In genomic region chr7:38451840-38452239, GRCh38 we compare ENCODE assay signal across 8 cellular contexts.
A peak's percentile ranks its signal among the peaks of the same experiment; 100 is the strongest.
DNase-seq lines count a peak whose midpoint lies in the region; ATAC-seq and TF ChIP-seq lines count a peak whose summit lies in the region.

No MANE protein-coding gene starts in this region.

- H3K27ac ChIP-seq in mammary epithelial cell (ENCODE audit: insufficient read depth, low read depth, low read length), result no peak overlapping the region

- no peaks in the 10 kb centered on the region for H3K36me3 ChIP-seq in mammary epithelial cell (ENCODE audit: insufficient read depth, low read length)

- peak in 1 of 2 donors; percentile 50 for TF ChIP-seq CTCF in mammary epithelial cell (conservative IDR thresholded peaks at IDR 0.05 in 1 of 2, IDR thresholded peaks at IDR 0.05 in 1 of 2; ENCODE audit: extremely low read depth in 1 of 2, insufficient read depth in 1 of 2, low read depth in 1 of 2, low read length in 2 of 2)

- H3K4me2 ChIP-seq in mammary epithelial cell (ENCODE audit: insufficient read depth, low read depth, low read length), result no peak overlapping the region

- CTCF ChIA-PET in mammary epithelial cell (lab: Charles Lee; ENCODE audit: low non-redundant PET), result no interaction called here

- BruUV-seq in mammary epithelial cell (replicated peaks; lab: Mats Ljungman, UMichigan), result no TSS peak

- in situ Hi-C loops in mammary epithelial cell (cut with MboI; ENCODE audit: low sequenced_read_pairs in 2 of 2), result no loop called here

- no peak for ATAC-seq in GM18502 (IDR thresholded peaks at IDR 0.05; ENCODE audit: poor library complexity, unreplicated experiment)
- ATAC-seq in GM19351 (IDR thresholded peaks at IDR 0.05; ENCODE audit: unreplicated experiment), result no peak
- no peak for ATAC-seq in GM21526 (IDR thresholded peaks at IDR 0.05; ENCODE audit: low FRiP score, unreplicated experiment)

- H3K4me3 ChIP-seq in mammary epithelial cell (replicated peaks in 1 of 3; ENCODE audit: insufficient read depth in 1 of 3, low read depth in 2 of 3, low read length in 3 of 3), result no peak overlapping the region

- intact Hi-C loops in mammary epithelial cell (cut with micrococcal nuclease), result loop anchor here (1.0 to 2.0 kb wide), 2 partner anchors 208 to 297 kb away; no protein-coding TSS in a partner anchor

- H3K27me3 ChIP-seq in mammary epithelial cell (ENCODE audit: insufficient read depth, low read length), result peaks cover 2% of the 10 kb centered on the region

- no peaks in the 10 kb centered on the region for H3K4me1 ChIP-seq in mammary epithelial cell (ENCODE audit: insufficient read depth, low read length)

- WGBS in mammary epithelial cell (ENCODE audit: low coverage, missing lambda C conversion rate), result 9% methylated on average over 2 of the region's 2 CpGs

- DNase-seq in EL (peak; percentile 43), NCI-H1092 (lab: John Stamatoyannopoulos, UW) (peak; percentile 51), mammary epithelial cell (peak; percentile 4), medulla oblongata (ENCODE audit: extremely low spot score) (peak; percentile 48), amygdala (lab: John Stamatoyannopoulos, UW) (no peak)

- dilution Hi-C loops in mammary epithelial cell (cut with HindIII; ENCODE audit: low sequenced_read_pairs), result no loop called here

- H2AFZ ChIP-seq in mammary epithelial cell (ENCODE audit: low read depth, low read length), result no peak overlapping the region

- H3K9me3 ChIP-seq in mammary epithelial cell (replicated peaks; ENCODE audit: insufficient read depth, low read length), result no peaks in the 10 kb centered on the region

- no peak overlapping the region for H3K9ac ChIP-seq in mammary epithelial cell (ENCODE audit: insufficient read depth, low read length)

- no peaks in the 10 kb centered on the region for H4K20me1 ChIP-seq in mammary epithelial cell (ENCODE audit: insufficient read depth, low read length)

- H3K79me2 ChIP-seq in mammary epithelial cell (ENCODE audit: insufficient read depth, low read length), result no peaks in the 10 kb centered on the region

Comparison
In these comparisons a context has a peak if more than half of its experiments do, and no peak if none do; other contexts are left out.
1. DNase-seq: peak in EL (single experiment), NCI-H1092 (single experiment), mammary epithelial cell (single experiment) and medulla oblongata (single experiment); none in amygdala (0 of 56).